Comparison of ENCODE assay signal across 8 cellular contexts in the genomic region with DNA sequence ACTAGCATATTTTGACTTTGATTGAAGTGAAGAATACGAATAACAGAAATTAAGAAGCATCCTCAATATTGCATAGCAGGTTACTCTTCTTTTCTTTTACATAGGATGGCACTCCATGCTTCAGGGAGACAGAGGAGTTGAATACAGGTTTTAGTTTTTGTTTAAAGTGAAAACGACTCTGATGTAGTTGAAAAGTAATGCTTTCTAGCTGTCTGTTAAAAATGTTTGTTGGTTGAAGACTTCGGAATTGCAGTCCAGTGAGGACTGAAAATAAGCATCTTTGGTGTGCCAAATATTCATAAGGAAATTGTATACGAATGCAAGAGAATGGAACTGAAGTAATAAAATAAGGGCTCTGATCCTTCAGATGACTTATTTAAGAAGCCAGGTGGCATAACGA. TPM values are rescaled to one million over a fixed set of nuclear protein-coding genes. Genes with fewer than 3 reads are reported as not detected.
DNase-seq lines count a peak whose midpoint lies in the region; ATAC-seq and TF ChIP-seq lines count a peak whose summit lies in the region.

No MANE protein-coding gene starts in this region.

- H4K5ac ChIP-seq in mesendoderm (ENCODE audit: low read length): no peak overlapping the region

- ATAC-seq in upper lobe of right lung: no peak

- H3K9ac ChIP-seq in mesendoderm (ENCODE audit: low read length): peak overlapping the region; percentile 37

- H3K4me1 Mint-ChIP-seq in activated naive CD4-positive, alpha-beta T cell treated with anti-CD3 and anti-CD28 coated beads, Interleukin-2, amount 10 ng/mL, durations not matched to agents 7 days and 5 days: peaks cover 24% of the 10 kb centered on the region

- no peaks in the 10 kb centered on the region for H3K27me3 ChIP-seq in mesendoderm (ENCODE audit: insufficient read depth, low read length, poor library complexity)
- H3K27me3 ChIP-seq in upper lobe of right lung: peaks cover 33% of the 10 kb centered on the region

- H3K4me3 ChIP-seq in astrocyte of the cerebellum (ENCODE audit: low read depth, low read length) (peak overlapping the region; percentile 48), mesendoderm (ENCODE audit: low read length) (no peak overlapping the region), upper lobe of right lung (peak overlapping the region; percentile 59), lower leg skin (ENCODE audit: low read depth, poor library complexity, severe bottlenecking) (no peak overlapping the region)

- no peak for TF ChIP-seq CTCF in astrocyte of the cerebellum (IDR thresholded peaks at IDR 0.05; ENCODE audit: low read depth, low read length, missing control alignments)
- no peak for TF ChIP-seq CTCF in upper lobe of right lung (IDR thresholded peaks at IDR 0.05)
- TF ChIP-seq CTCF in lower leg skin (IDR thresholded peaks at IDR 0.05): no peak

- H3K79me2 ChIP-seq in mesendoderm (ENCODE audit: control insufficient read depth, insufficient read depth, low read length): no peaks in the 10 kb centered on the region

- H3K27ac ChIP-seq in mesendoderm (ENCODE audit: low read depth, low read length) (no peak overlapping the region), upper lobe of right lung (no peak overlapping the region)

- no peak overlapping the region for H2BK15ac ChIP-seq in mesendoderm (replicated peaks; ENCODE audit: low read depth)

- no peaks in the 10 kb centered on the region for H3K79me1 ChIP-seq in mesendoderm (ENCODE audit: low read length)

- intact Hi-C loops in upper lobe of right lung (cut with DNase I): no loop called here
- intact Hi-C loops in lower leg skin (cut with DNase I; ENCODE audit: low total_unique reads): no loop called here

- no peak overlapping the region for H2BK120ac ChIP-seq in mesendoderm (ENCODE audit: low read depth, low read length)

- no peaks in the 10 kb centered on the region for H3K36me3 ChIP-seq in mesendoderm (ENCODE audit: control insufficient read depth, insufficient read depth, low read length)
- H3K36me3 ChIP-seq in upper lobe of right lung: no peaks in the 10 kb centered on the region

- whole genome bisulfite sequencing in mesendoderm (ENCODE audit: extremely low coverage, insufficient coverage, low lambda C conversion rate): no CpG with 5 or more reads among the region's 5 CpGs
- WGBS in lower leg skin, 2 donors: 15 to 20% methylated on average over 5 of the region's 5 CpGs

- H3K23ac ChIP-seq in mesendoderm (ENCODE audit: low read length): no peak overlapping the region

- no peaks in the 10 kb centered on the region for H3K9me3 ChIP-seq in upper lobe of right lung

- no peak overlapping the region for H3K27ac Mint-ChIP-seq in activated naive CD4-positive, alpha-beta T cell treated with anti-CD3 and anti-CD28 coated beads, Interleukin-2, amount 10 ng/mL, durations not matched to agents 7 days and 5 days

- no peak overlapping the region for H3K18ac ChIP-seq in mesendoderm (ENCODE audit: low read length)

- no peaks in the 10 kb centered on the region for H3K27me3 Mint-ChIP-seq in activated naive CD4-positive, alpha-beta T cell treated with anti-CD3 and anti-CD28 coated beads, Interleukin-2, amount 10 ng/mL, durations not matched to agents 7 days and 5 days

- no peak overlapping the region for H2AK5ac ChIP-seq in mesendoderm (ENCODE audit: low read length)

- H2BK5ac ChIP-seq in mesendoderm (ENCODE audit: low read length): no peak overlapping the region

- no peak for DNase-seq in activated naive CD4-positive, alpha-beta T cell treated with anti-CD3 and anti-CD28 coated beads, Interleukin-2, amount 10 ng/mL, durations not matched to agents 7 days and 5 days
- DNase-seq in activated naive CD4-positive, alpha-beta T cell (lab: John Stamatoyannopoulos, UW): no peak
- DNase-seq in astrocyte of the cerebellum (ENCODE audit: low read depth): no peak
- no peak for DNase-seq in mesendoderm
- no peak for DNase-seq in upper lobe of right lung
- DNase-seq in NCI-H2081 treated with DMSO at 0.1 percent for 48 hours (lab: John Stamatoyannopoulos, UW): no peak
- no peak for DNase-seq in lower leg skin (ENCODE audit: low spot score in 2 of 2)
- DNase-seq in NCI-H1436 treated with DMSO at 0.1 percent for 48 hours (lab: John Stamatoyannopoulos, UW): no peak

- no peak overlapping the region for H4K8ac ChIP-seq in mesendoderm (ENCODE audit: low read depth, low read length)

- CTCF ChIA-PET in activated naive CD4-positive, alpha-beta T cell treated with anti-CD3 and anti-CD28 coated beads, Interleukin-2, amount 10 ng/mL, durations not matched to agents 7 days and 5 days (lab: Charles Lee): no interaction called here

- in situ Hi-C loops in astrocyte of the cerebellum (cut with HindIII; ENCODE audit: low sequenced_read_pairs): no loop called here

- H3K36me3 Mint-ChIP-seq in activated naive CD4-positive, alpha-beta T cell treated with anti-CD3 and anti-CD28 coated beads, Interleukin-2, amount 10 ng/mL, durations not matched to agents 7 days and 5 days: no peaks in the 10 kb centered on the region

- no peak for TF ChIP-seq POLR2A in lower leg skin (IDR thresholded peaks at IDR 0.05)

- no peaks in the 10 kb centered on the region for H3K9me3 Mint-ChIP-seq in activated naive CD4-positive, alpha-beta T cell treated with anti-CD3 and anti-CD28 coated beads, Interleukin-2, amount 10 ng/mL, durations not matched to agents 7 days and 5 days

- H3K4me3 Mint-ChIP-seq in activated naive CD4-positive, alpha-beta T cell treated with anti-CD3 and anti-CD28 coated beads, Interleukin-2, amount 10 ng/mL, durations not matched to agents 7 days and 5 days: peak overlapping the region; percentile 70

- H3K4ac ChIP-seq in mesendoderm (ENCODE audit: low read depth, low read length): no peak overlapping the region

- H3K4me2 ChIP-seq in mesendoderm (ENCODE audit: low read length): peak overlapping the region; percentile 42

- H3K56ac ChIP-seq in mesendoderm (ENCODE audit: low read length): peak overlapping the region; percentile 89

- H3K4me1 ChIP-seq in mesendoderm (ENCODE audit: control insufficient read depth, low read depth, low read length): peaks cover 11% of the 10 kb centered on the region
- H3K4me1 ChIP-seq in upper lobe of right lung: no peaks in the 10 kb centered on the region

RNA-seq across cellular contexts. Expression of a gene that starts 0.6 kb away (rescaled TPM):
- 3.8 TPM for polyA plus RNA-seq in mesendoderm (2013, experiment 1 of 2)
- polyA plus RNA-seq in mesendoderm (2013, experiment 2 of 2): 3.9 TPM
- total RNA-seq in upper lobe of right lung (12.3 TPM), lower leg skin (10 to 100 TPM; 35.6 to 50.9 (median 43.9) TPM)

Comparison
In these comparisons a context has a peak if more than half of its experiments do, and no peak if none do; other contexts are left out.
1. H3K4me3 ChIP-seq: peak in astrocyte of the cerebellum (single experiment) and upper lobe of right lung (single experiment); none in mesendoderm (single experiment) and lower leg skin (single experiment).